8 cellular contexts compared by ENCODE assay signal in genomic region chr3:158672293-158673176, GRCh38. TPM values are rescaled to one million over a fixed set of nuclear protein-coding genes. Genes with fewer than 3 reads are reported as not detected.
DNase-seq lines count a peak whose midpoint lies in the region; FAIRE-seq and TF ChIP-seq lines count a peak whose summit lies in the region.

Gene LXN, minus strand, starts transcription at chr3:158672648. Its CDS starts 170 bp downstream, at chr3:158672478.

- peak within 1 kb of the TSS; percentile 91 for H3K9ac ChIP-seq in endothelial cell of umbilical vein (replicated peaks; ENCODE audit: extremely low read depth, insufficient read depth, low read length)

- H3K27ac ChIP-seq in endothelial cell of umbilical vein (ENCODE audit: insufficient read depth, low read depth, low read length) = peak within 1 kb of the TSS; percentile 75

- H3K9me3 ChIP-seq in endothelial cell of umbilical vein (replicated peaks; ENCODE audit: control insufficient read depth, insufficient read depth, low read length) = no peaks in the 10 kb centered on the region

- FAIRE-seq in endothelial cell of umbilical vein (lab: Jason Lieb, UNC) = peak; percentile 94

- H3K9me1 ChIP-seq in endothelial cell of umbilical vein (replicated peaks; ENCODE audit: control insufficient read depth, extremely low read depth, insufficient read depth, low read length) = no peaks in the 10 kb centered on the region

- H3K27me3 ChIP-seq in endothelial cell of umbilical vein (ENCODE audit: control insufficient read depth in 2 of 2, insufficient read depth in 2 of 2, low read length in 2 of 2) = no peaks in the 10 kb centered on the region

- peak; percentile 87 for TF ChIP-seq POLR2A in endothelial cell of umbilical vein (IDR thresholded peaks at IDR 0.05; ENCODE audit: low read depth, low read length)

- no TSS peak for BruUV-seq in endothelial cell of umbilical vein (replicated peaks; lab: Mats Ljungman, UMichigan)

- peak within 1 kb of the TSS; percentile 87 for H3K4me2 ChIP-seq in endothelial cell of umbilical vein (ENCODE audit: insufficient read depth, low read length)

- peaks cover under 1 to 4% of the 10 kb centered on the region in 2 experiments for H3K36me3 ChIP-seq in endothelial cell of umbilical vein (ENCODE audit: control insufficient read depth in 2 of 2, extremely low read depth in 1 of 2, insufficient read depth in 2 of 2, low read length in 2 of 2)

- dilution Hi-C loops in endothelial cell of umbilical vein (cut with MboI; ENCODE audit: extremely low pct_ligation_motif_present, low sequenced_read_pairs) = no loop called here

- H2AFZ ChIP-seq in endothelial cell of umbilical vein (ENCODE audit: low read depth, low read length) = peak within 1 kb of the TSS; percentile 67

- H4K20me1 ChIP-seq in endothelial cell of umbilical vein (replicated peaks; ENCODE audit: control insufficient read depth, extremely low read depth, insufficient read depth, low read length) = no peaks in the 10 kb centered on the region

- POLR2A ChIA-PET in endothelial cell of umbilical vein (lab: Charles Lee) = interaction anchor here (0.6 to 1.0 kb wide), 2 partner anchors 28 to 41 kb away, joined by 3 read pairs; partner anchors contain the start of gene GFM1

- TF ChIP-seq CTCF in endothelial cell of umbilical vein (IDR thresholded peaks at IDR 0.05; ENCODE audit: extremely low read depth in 1 of 2, insufficient read depth in 1 of 2, low read depth in 1 of 2, low read length in 2 of 2) = peak; percentile 56 to 92

- CTCF ChIA-PET in endothelial cell of umbilical vein (lab: Charles Lee) = interaction anchor here (0.6 to 5.5 kb wide), 24 partner anchors 10 to 120 kb away, joined by 3 to 38 read pairs (median 4); partner anchors contain the start of gene GFM1

- peaks cover 29% of the 10 kb centered on the region for H3K4me1 ChIP-seq in endothelial cell of umbilical vein (ENCODE audit: control insufficient read depth, extremely low read depth, insufficient read depth, low read length)

- H3K4me3 ChIP-seq in GM08714 (ENCODE audit: low read length) = peak within 1 kb of the TSS; percentile 86
- H3K4me3 ChIP-seq in endothelial cell of umbilical vein (replicated peaks in 1 of 3; ENCODE audit: insufficient read depth in 1 of 3, low read depth in 1 of 3, low read length in 3 of 3) = peak within 1 kb of the TSS; percentile 39 to 90 (median 79)

- peaks cover 23% of the 10 kb centered on the region for H3K79me2 ChIP-seq in endothelial cell of umbilical vein (ENCODE audit: control insufficient read depth, insufficient read depth, low read length)

- intact Hi-C loops in endothelial cell of umbilical vein (cut with micrococcal nuclease) = loop anchor here (1.0 to 2.0 kb wide), 5 partner anchors 13 to 119 kb away; no protein-coding TSS in a partner anchor

- peak; percentile 73 for DNase-seq in H4 (ENCODE audit: low spot score)
- peak; percentile 9 for DNase-seq in M059J (ENCODE audit: low read depth)
- peak; percentile 63 for DNase-seq in activated T-cell treated with anti-CD3 and anti-CD28 coated beads for 1 hour (ENCODE audit: low read depth)
- peak; percentile 92 for DNase-seq in endothelial cell of umbilical vein (ENCODE audit: low read depth, low spot score)
- peak; percentile 91 for DNase-seq in mesenteric fat pad (ENCODE audit: low spot score)
- DNase-seq in stimulated activated CD8-positive, alpha-beta memory T cell treated with anti-CD3 and anti-CD28 coated beads, Interleukin-15, amount 100 ng/mL, for 4 hours (ENCODE audit: low read depth in 2 of 2) = peak; percentile 46 to 58
- DNase-seq in SHP77 (lab: John Stamatoyannopoulos, UW) = no peak

TF ChIP-seq in endothelial cell of umbilical vein, 7 proteins besides CTCF, POLR2A, EP300 and RAD21:
- TF ChIP-seq POLR2AphosphoS5 (IDR thresholded peaks at IDR 0.05; ENCODE audit: insufficient read depth, low read depth, low read length) = peak; percentile 84
- TF ChIP-seq JUN (IDR thresholded peaks at IDR 0.05; ENCODE audit: borderline replicate concordance, insufficient read depth, insufficient read length, low read depth) = no peak

RNA-seq across cellular contexts. Expression of gene LXN, which starts in this region (rescaled TPM):
- total RNA-seq in H4 (2014; rRNA removed; shearing (Covaris generic)) = 35.4 and 39.6 TPM in 2 replicates
- 0.25 TPM in 1 of 2 replicates, not detected in the other for total RNA-seq in M059J (2014; rRNA removed; shearing (Covaris generic))
- total RNA-seq in endothelial cell of umbilical vein = 118 and 119 TPM in 2 replicates
- polyA plus RNA-seq in endothelial cell of umbilical vein = 44.8 and 56.9 TPM in 2 replicates
- polyA plus RNA-seq in endothelial cell of umbilical vein (2011; cell fraction: cytosol; rRNA removed) = 87.4 and 95.6 TPM in 2 replicates
- polyA plus RNA-seq in endothelial cell of umbilical vein (2011; cell fraction: nucleus; rRNA removed) = 35.7 and 36.2 TPM in 2 replicates
- polyA plus RNA-seq in endothelial cell of umbilical vein (2012) = 97.9 and 99.8 TPM in 2 replicates
- polyA minus RNA-seq in endothelial cell of umbilical vein = 31.9 and 32.7 TPM in 2 replicates
- polyA minus RNA-seq in endothelial cell of umbilical vein (2011; cell fraction: cytosol; rRNA and poly(A)+ RNA removed) = 8.6 TPM
- polyA minus RNA-seq in endothelial cell of umbilical vein (2011; cell fraction: nucleus; rRNA and poly(A)+ RNA removed) = 13.0 and 22.6 TPM in 2 replicates
- total RNA-seq in mesenteric fat pad = 30.3 TPM

Comparison
In these comparisons a context has a peak if more than half of its experiments do, and no peak if none do; other contexts are left out.
1. RNA of gene LXN (total RNA-seq): 118 to 119 TPM in endothelial cell of umbilical vein, 35.4 to 39.6 TPM in H4 and 30.3 TPM in mesenteric fat pad (single experiment); 0.25 TPM in M059J; every median in the first group is over 10 times any median in the second.
2. Peak in DNase-seq in M059J; RNA of the gene not detected or under 1 TPM.
3. DNase-seq: peak in H4 (single experiment), activated T-cell treated with anti-CD3 and anti-CD28 coated beads for 1 hour (single experiment), endothelial cell of umbilical vein (single experiment), mesenteric fat pad (single experiment) and stimulated activated CD8-positive, alpha-beta memory T cell treated with anti-CD3 and anti-CD28 coated beads, Interleukin-15, amount 100 ng/mL, for 4 hours (2 of 2); none in SHP77 (0 of 2).